ENCODE assay signal across 1 cellular context in the genomic region with DNA sequence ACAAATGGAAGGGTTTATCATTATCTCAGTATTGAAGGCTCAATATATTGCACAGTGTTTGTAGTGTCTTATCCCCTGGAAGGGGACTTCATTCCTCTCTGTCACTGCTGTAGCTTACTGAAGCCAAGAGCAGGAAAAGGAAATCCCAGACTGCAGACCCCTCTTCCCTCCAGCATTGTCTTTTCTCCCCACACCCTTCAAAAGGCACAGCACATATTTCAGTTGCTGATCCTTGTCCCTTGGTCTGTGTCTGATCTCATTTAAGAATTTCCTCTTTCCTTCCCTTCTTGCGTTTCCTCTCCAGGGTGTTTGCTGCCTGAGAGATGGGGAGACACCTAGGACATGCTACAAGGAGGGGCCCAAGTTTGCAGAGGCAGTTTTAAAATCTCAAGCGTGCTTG.
TF ChIP-seq lines count a peak whose summit lies in the region.

No MANE protein-coding gene starts in this region.

TF ChIP-seq in GM23338, 12 proteins besides CTCF, POLR2A, EP300 and RAD21 (continued from another document):
- TF ChIP-seq JUNB (IDR thresholded peaks at IDR 0.05; ENCODE audit: unreplicated experiment) = no peak
- no peak for TF ChIP-seq CREB1 (CRISPR knock-in tag; IDR thresholded peaks at IDR 0.05; ENCODE audit: low read depth)
- TF ChIP-seq, protein P1, sequence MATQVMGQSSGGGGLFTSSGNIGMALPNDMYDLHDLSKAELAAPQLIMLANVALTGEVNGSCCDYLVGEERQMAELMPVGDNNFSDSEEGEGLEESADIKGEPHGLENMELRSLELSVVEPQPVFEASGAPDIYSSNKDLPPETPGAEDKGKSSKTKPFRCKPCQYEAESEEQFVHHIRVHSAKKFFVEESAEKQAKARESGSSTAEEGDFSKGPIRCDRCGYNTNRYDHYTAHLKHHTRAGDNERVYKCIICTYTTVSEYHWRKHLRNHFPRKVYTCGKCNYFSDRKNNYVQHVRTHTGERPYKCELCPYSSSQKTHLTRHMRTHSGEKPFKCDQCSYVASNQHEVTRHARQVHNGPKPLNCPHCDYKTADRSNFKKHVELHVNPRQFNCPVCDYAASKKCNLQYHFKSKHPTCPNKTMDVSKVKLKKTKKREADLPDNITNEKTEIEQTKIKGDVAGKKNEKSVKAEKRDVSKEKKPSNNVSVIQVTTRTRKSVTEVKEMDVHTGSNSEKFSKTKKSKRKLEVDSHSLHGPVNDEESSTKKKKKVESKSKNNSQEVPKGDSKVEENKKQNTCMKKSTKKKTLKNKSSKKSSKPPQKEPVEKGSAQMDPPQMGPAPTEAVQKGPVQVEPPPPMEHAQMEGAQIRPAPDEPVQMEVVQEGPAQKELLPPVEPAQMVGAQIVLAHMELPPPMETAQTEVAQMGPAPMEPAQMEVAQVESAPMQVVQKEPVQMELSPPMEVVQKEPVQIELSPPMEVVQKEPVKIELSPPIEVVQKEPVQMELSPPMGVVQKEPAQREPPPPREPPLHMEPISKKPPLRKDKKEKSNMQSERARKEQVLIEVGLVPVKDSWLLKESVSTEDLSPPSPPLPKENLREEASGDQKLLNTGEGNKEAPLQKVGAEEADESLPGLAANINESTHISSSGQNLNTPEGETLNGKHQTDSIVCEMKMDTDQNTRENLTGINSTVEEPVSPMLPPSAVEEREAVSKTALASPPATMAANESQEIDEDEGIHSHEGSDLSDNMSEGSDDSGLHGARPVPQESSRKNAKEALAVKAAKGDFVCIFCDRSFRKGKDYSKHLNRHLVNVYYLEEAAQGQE (IDR thresholded peaks at IDR 0.05; ENCODE audit: unreplicated experiment) = no peak
- no peak for TF ChIP-seq EZH2phosphoT487 (IDR thresholded peaks at IDR 0.05; ENCODE audit: unreplicated experiment)
- no peak for TF ChIP-seq POLR2AphosphoS5 (IDR thresholded peaks at IDR 0.05; ENCODE audit: low read depth)
- TF ChIP-seq EZH2 (IDR thresholded peaks at IDR 0.05; ENCODE audit: low read depth, unreplicated experiment) = no peak
- no peak for TF ChIP-seq ZNF331 (CRISPR knock-in tag; IDR thresholded peaks at IDR 0.05; ENCODE audit: low read depth)
- TF ChIP-seq NANOG (IDR thresholded peaks at IDR 0.05; ENCODE audit: borderline replicate concordance) = no peak
- TF ChIP-seq, protein P2, sequence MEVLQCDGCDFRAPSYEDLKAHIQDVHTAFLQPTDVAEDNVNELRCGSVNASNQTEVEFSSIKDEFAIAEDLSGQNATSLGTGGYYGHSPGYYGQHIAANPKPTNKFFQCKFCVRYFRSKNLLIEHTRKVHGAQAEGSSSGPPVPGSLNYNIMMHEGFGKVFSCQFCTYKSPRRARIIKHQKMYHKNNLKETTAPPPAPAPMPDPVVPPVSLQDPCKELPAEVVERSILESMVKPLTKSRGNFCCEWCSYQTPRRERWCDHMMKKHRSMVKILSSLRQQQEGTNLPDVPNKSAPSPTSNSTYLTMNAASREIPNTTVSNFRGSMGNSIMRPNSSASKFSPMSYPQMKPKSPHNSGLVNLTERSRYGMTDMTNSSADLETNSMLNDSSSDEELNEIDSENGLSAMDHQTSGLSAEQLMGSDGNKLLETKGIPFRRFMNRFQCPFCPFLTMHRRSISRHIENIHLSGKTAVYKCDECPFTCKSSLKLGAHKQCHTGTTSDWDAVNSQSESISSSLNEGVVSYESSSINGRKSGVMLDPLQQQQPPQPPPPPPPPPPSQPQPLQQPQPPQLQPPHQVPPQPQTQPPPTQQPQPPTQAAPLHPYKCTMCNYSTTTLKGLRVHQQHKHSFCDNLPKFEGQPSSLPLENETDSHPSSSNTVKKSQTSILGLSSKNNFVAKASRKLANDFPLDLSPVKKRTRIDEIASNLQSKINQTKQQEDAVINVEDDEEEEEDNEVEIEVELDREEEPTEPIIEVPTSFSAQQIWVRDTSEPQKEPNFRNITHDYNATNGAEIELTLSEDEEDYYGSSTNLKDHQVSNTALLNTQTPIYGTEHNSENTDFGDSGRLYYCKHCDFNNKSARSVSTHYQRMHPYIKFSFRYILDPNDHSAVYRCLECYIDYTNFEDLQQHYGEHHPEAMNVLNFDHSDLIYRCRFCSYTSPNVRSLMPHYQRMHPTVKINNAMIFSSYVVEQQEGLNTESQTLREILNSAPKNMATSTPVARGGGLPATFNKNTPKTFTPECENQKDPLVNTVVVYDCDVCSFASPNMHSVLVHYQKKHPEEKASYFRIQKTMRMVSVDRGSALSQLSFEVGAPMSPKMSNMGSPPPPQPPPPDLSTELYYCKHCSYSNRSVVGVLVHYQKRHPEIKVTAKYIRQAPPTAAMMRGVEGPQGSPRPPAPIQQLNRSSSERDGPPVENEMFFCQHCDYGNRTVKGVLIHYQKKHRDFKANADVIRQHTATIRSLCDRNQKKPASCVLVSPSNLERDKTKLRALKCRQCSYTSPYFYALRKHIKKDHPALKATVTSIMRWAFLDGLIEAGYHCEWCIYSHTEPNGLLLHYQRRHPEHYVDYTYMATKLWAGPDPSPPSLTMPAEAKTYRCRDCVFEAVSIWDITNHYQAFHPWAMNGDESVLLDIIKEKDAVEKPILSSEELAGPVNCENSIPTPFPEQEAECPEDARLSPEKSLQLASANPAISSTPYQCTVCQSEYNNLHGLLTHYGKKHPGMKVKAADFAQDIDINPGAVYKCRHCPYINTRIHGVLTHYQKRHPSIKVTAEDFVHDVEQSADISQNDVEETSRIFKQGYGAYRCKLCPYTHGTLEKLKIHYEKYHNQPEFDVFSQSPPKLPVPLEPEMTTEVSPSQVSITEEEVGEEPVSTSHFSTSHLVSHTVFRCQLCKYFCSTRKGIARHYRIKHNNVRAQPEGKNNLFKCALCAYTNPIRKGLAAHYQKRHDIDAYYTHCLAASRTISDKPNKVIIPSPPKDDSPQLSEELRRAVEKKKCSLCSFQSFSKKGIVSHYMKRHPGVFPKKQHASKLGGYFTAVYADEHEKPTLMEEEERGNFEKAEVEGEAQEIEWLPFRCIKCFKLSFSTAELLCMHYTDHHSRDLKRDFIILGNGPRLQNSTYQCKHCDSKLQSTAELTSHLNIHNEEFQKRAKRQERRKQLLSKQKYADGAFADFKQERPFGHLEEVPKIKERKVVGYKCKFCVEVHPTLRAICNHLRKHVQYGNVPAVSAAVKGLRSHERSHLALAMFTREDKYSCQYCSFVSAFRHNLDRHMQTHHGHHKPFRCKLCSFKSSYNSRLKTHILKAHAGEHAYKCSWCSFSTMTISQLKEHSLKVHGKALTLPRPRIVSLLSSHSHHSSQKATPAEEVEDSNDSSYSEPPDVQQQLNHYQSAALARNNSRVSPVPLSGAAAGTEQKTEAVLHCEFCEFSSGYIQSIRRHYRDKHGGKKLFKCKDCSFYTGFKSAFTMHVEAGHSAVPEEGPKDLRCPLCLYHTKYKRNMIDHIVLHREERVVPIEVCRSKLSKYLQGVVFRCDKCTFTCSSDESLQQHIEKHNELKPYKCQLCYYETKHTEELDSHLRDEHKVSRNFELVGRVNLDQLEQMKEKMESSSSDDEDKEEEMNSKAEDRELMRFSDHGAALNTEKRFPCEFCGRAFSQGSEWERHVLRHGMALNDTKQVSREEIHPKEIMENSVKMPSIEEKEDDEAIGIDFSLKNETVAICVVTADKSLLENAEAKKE (CRISPR knock-in tag; IDR thresholded peaks at IDR 0.05) = no peak
- no peak for TF ChIP-seq ZNF114 (CRISPR knock-in tag; IDR thresholded peaks at IDR 0.05)
- TF ChIP-seq, protein P3, sequence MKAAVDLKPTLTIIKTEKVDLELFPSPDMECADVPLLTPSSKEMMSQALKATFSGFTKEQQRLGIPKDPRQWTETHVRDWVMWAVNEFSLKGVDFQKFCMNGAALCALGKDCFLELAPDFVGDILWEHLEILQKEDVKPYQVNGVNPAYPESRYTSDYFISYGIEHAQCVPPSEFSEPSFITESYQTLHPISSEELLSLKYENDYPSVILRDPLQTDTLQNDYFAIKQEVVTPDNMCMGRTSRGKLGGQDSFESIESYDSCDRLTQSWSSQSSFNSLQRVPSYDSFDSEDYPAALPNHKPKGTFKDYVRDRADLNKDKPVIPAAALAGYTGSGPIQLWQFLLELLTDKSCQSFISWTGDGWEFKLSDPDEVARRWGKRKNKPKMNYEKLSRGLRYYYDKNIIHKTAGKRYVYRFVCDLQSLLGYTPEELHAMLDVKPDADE (IDR thresholded peaks at IDR 0.05) = no peak
